Comparison of ENCODE assay signal across 17 cellular contexts in the genomic region with DNA sequence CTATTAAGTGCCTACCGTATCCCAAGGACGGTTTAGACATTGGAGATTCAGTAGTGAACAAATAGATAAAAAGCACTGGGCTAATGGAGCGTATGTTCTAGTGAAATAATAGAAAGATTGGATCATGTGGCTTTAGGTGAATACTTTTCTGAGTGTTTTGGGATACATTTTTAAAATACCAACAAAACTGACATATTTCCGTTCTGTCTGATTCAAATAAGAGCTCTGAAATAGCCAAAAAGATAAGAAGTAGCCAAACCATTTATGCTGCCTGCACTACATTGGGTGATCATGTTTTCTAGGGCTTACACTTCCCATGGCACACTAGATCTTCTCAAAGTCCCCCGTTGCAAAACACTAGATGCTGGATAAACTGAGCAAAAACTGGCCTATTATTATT. TPM values are rescaled to one million over a fixed set of nuclear protein-coding genes. Genes with fewer than 3 reads are reported as not detected.
DNase-seq lines count a peak whose midpoint lies in the region; ATAC-seq and TF ChIP-seq lines count a peak whose summit lies in the region.
"Had no signal": no experiment of that assay in that cellular context is flagged by ENCODE, and none has a peak within 500 bp of the region (broad histone marks: within the 10 kb centered on the region; RNA-seq: fewer than 3 reads in every experiment).

No MANE protein-coding gene starts in this region.

- H3K27ac ChIP-seq in left ventricle myocardium inferior (replicated peaks) (peak overlapping the region; percentile 98), osteoblast (ENCODE audit: low read depth, low read length) (peak overlapping the region; percentile 86)
- H3K27ac ChIP-seq: PC-9 had no signal

- H3K27me3 ChIP-seq in left ventricle myocardium inferior (ENCODE audit: low read depth) (no peaks in the 10 kb centered on the region), osteoblast (ENCODE audit: insufficient read depth, low read length) (no peaks in the 10 kb centered on the region), MG63 (no peaks in the 10 kb centered on the region)

- H3K79me2 ChIP-seq in osteoblast (ENCODE audit: insufficient read depth, low read length) = peaks cover 95% of the 10 kb centered on the region

- DNase-seq in left ventricle myocardium inferior (no peak), Right ventricle myocardium superior (no peak), choroid plexus epithelial cell (ENCODE audit: low read depth) (peak; percentile 57), osteoblast (ENCODE audit: insufficient read length, low spot score, missing footprints) (no peak), MG63 (no peak), hippocampal formation (lab: John Stamatoyannopoulos, UW) (no peak)
- DNase-seq in stimulated activated CD4-positive, alpha-beta T cell treated with anti-CD3 and anti-CD28 coated beads, Interleukin-15, amount 100 ng/mL, for 24 hours = no peak
- DNase-seq: C1 segment of cervical spinal cord, DND-41, KG1, NCI-H1092, NCI-H146, NCI-H2081, NCI-H524, PC-9 had no signal

- H3K4me3 ChIP-seq in left ventricle myocardium inferior (no peak overlapping the region), choroid plexus epithelial cell (ENCODE audit: low read depth, low read length) (no peak overlapping the region), osteoblast (ENCODE audit: insufficient read depth, low read length) (no peak overlapping the region), MG63 (no peak overlapping the region)
- H3K4me3 ChIP-seq: GM12878, PC-9 had no signal

- H3K4me2 ChIP-seq in osteoblast (ENCODE audit: insufficient read depth, low read length) = peak overlapping the region; percentile 57
- H3K4me2 ChIP-seq: PC-9 had no signal

- intact Hi-C loops in left ventricle myocardium inferior (cut with micrococcal nuclease) (no loop called here), Right ventricle myocardium superior (cut with DNase I) (no loop called here)

- no peak for ATAC-seq in Right ventricle myocardium superior (ENCODE audit: poor library complexity)
- no peak for ATAC-seq in HG03039 (IDR thresholded peaks at IDR 0.05; ENCODE audit: unreplicated experiment)
- ATAC-seq: GM12878 had no signal

- H3K9me3 ChIP-seq in left ventricle myocardium inferior (replicated peaks) (no peaks in the 10 kb centered on the region), osteoblast (ENCODE audit: low read depth, low read length) (no peaks in the 10 kb centered on the region), MG63 (no peaks in the 10 kb centered on the region)

- TF ChIP-seq CTCF in left ventricle myocardium inferior (IDR thresholded peaks at IDR 0.05; ENCODE audit: borderline replicate concordance) (no peak), choroid plexus epithelial cell (conservative IDR thresholded peaks at IDR 0.05; ENCODE audit: low read depth, low read length) (no peak), osteoblast (IDR thresholded peaks at IDR 0.05; ENCODE audit: extremely low read depth, low read depth, low read length) (no peak)

- peaks cover 100% of the 10 kb centered on the region for H3K4me1 ChIP-seq in left ventricle myocardium inferior
- peaks cover 70% of the 10 kb centered on the region for H3K4me1 ChIP-seq in osteoblast (ENCODE audit: insufficient read depth, low read length)

- peaks cover 3% of the 10 kb centered on the region for H3K36me3 ChIP-seq in left ventricle myocardium inferior
- peaks cover 41% of the 10 kb centered on the region for H3K36me3 ChIP-seq in osteoblast (ENCODE audit: insufficient read depth, low read length)
- H3K36me3 ChIP-seq in MG63 = peaks cover 2% of the 10 kb centered on the region

- H4K20me1 ChIP-seq in osteoblast (ENCODE audit: insufficient read depth, low read length) = peaks cover 3% of the 10 kb centered on the region

- H2AFZ ChIP-seq in osteoblast (ENCODE audit: low read length) = no peak overlapping the region
- H2AFZ ChIP-seq: PC-9 had no signal

RNA-seq across cellular contexts. Expression of gene IGFBP7, which starts 14.2 kb away (rescaled TPM):
- total RNA-seq in left ventricle myocardium inferior = 698 TPM
- 769 TPM for total RNA-seq in Right ventricle myocardium superior
- total RNA-seq in osteoblast = 680 and 715 TPM in 2 replicates
- 332 and 410 TPM in 2 replicates for total RNA-seq in MG63 (2014; rRNA removed; shearing (Covaris generic); ENCODE audit: low replicate concordance)
